In genomic region chr5:139644646-139645494, GRCh38 we compare ENCODE assay signal across 11 cellular contexts. TPM values are rescaled to one million over a fixed set of nuclear protein-coding genes. Genes with fewer than 3 reads are reported as not detected.
DNase-seq lines count a peak whose midpoint lies in the region; ATAC-seq and TF ChIP-seq lines count a peak whose summit lies in the region.
"Had no signal": no experiment of that assay in that cellular context is flagged by ENCODE, and none has a peak within 500 bp of the region (broad histone marks: within the 10 kb centered on the region; RNA-seq: fewer than 3 reads in every experiment).

No MANE protein-coding gene starts in this region.

- peaks cover 78% of the 10 kb centered on the region for H3K4me1 Mint-ChIP-seq in nephron progenitor cell

- H3K27ac Mint-ChIP-seq in nephron progenitor cell, result peak overlapping the region; percentile 59

- DNase-seq in 8988T (peak; percentile 11), GM13977 (ENCODE audit: low spot score) (peak; percentile 14), cerebellar cortex (ENCODE audit: low spot score) (peak; percentile 36), nephron progenitor cell (no peak), dermis blood vessel endothelial cell (no peak), NCI-H1048 (lab: John Stamatoyannopoulos, UW) (no peak)
- DNase-seq: NCI-H2081; SIG-M5; stimulated activated CD4-positive, alpha-beta T cell treated with anti-CD3 and anti-CD28 coated beads, Interleukin-4, amount 100 ng/mL, for 1 hour had no signal

- H3K4me3 Mint-ChIP-seq in nephron progenitor cell, result no peak overlapping the region

- no peaks in the 10 kb centered on the region for H3K9me3 Mint-ChIP-seq in nephron progenitor cell

- H3K36me3 Mint-ChIP-seq in nephron progenitor cell (ENCODE audit: low read depth), result no peaks in the 10 kb centered on the region

- TF ChIP-seq CTCF in GM13977 (IDR thresholded peaks at IDR 0.05; ENCODE audit: extremely low read depth, insufficient read depth, missing control alignments) (no peak), nephron progenitor cell (IDR thresholded peaks at IDR 0.05) (no peak)

- in situ Hi-C loops in GM13977 (cut with MboI; ENCODE audit: low pct_unique_long_range_greater_than_20kb, low sequenced_read_pairs, unreplicated experiment), result no loop called here

- no peak for ATAC-seq in HG02840 (IDR thresholded peaks at IDR 0.05; ENCODE audit: low FRiP score, unreplicated experiment)
- ATAC-seq in HG03342 (IDR thresholded peaks at IDR 0.05; ENCODE audit: unreplicated experiment), result no peak

- H3K27me3 Mint-ChIP-seq in nephron progenitor cell (ENCODE audit: low read depth, poor library complexity), result peaks cover 12% of the 10 kb centered on the region

RNA-seq across cellular contexts. Expression of gene CXXC5, which starts 3.3 kb away (rescaled TPM):
- 29.6 and 36.1 TPM in 2 replicates for total RNA-seq in dermis blood vessel endothelial cell

Comparison
In these comparisons a context has a peak if more than half of its experiments do, and no peak if none do; other contexts are left out.
1. DNase-seq: peak in 8988T (single experiment), GM13977 (single experiment) and cerebellar cortex (single experiment); none in nephron progenitor cell (single experiment), dermis blood vessel endothelial cell (single experiment) and NCI-H1048 (single experiment).